Comparison of ENCODE assay signal across 15 cellular contexts in genomic region chr19:29660835-29661234, GRCh38. TPM values are rescaled to one million over a fixed set of nuclear protein-coding genes. Genes with fewer than 3 reads are reported as not detected.
DNase-seq lines count a peak whose midpoint lies in the region; ATAC-seq and TF ChIP-seq lines count a peak whose summit lies in the region.
"Had no signal": no experiment of that assay in that cellular context is flagged by ENCODE, and none has a peak within 500 bp of the region (broad histone marks: within the 10 kb centered on the region; RNA-seq: fewer than 3 reads in every experiment).

No MANE protein-coding gene starts in this region.

- DNase-seq in activated CD8-positive, alpha-beta memory T cell treated with anti-CD3 and anti-CD28 coated beads, Interleukin-2, amount 50 U/mL, for 4 hours, result peak; percentile 71
- DNase-seq in activated CD8-positive, alpha-beta memory T cell treated with anti-CD3 and anti-CD28 coated beads, Interleukin-2, amount 50 U/mL, for 48 hours, result no peak
- no peak for DNase-seq in activated T-helper 2 cell treated with anti-CD3 and anti-CD28 coated beads, Interferon-gamma antibody, Interleukin-2, Interleukin-4, amounts not matched to agents 10 μg/mL and 5 μg/mL and 100 μg/mL, durations not matched to agents 14 hours and 24 hours and 36 hours (ENCODE audit: low spot score)
- DNase-seq in SK-N-DZ (ENCODE audit: low spot score), result no peak
- DNase-seq: Caco-2, foreskin fibroblast, islet precursor cell, NCI-H446 treated with DMSO at 0.1 percent for 48 hours, psoas muscle had no signal

- peaks cover 5% of the 10 kb centered on the region for H3K4me1 ChIP-seq in thymus (ENCODE audit: control insufficient read depth, insufficient read depth, low read length)

- H3K36me3 Mint-ChIP-seq in activated T-helper 2 cell treated with anti-CD3 and anti-CD28 coated beads, Interferon-gamma antibody, Interleukin-2, Interleukin-4, amounts not matched to agents 10 μg/mL and 5 μg/mL and 100 μg/mL, durations not matched to agents 14 hours and 24 hours and 36 hours (ENCODE audit: low read depth), result no peaks in the 10 kb centered on the region
- H3K36me3 Mint-ChIP-seq in nephron (ENCODE audit: low read depth), result no peaks in the 10 kb centered on the region

- no peaks in the 10 kb centered on the region for H3K9me3 ChIP-seq in thymus (ENCODE audit: control insufficient read depth)
- H3K9me3 ChIP-seq: Caco-2, psoas muscle, upper lobe of left lung had no signal

- peaks cover 33% of the 10 kb centered on the region for H3K4me1 Mint-ChIP-seq in activated T-helper 2 cell treated with anti-CD3 and anti-CD28 coated beads, Interferon-gamma antibody, Interleukin-2, Interleukin-4, amounts not matched to agents 10 μg/mL and 5 μg/mL and 100 μg/mL, durations not matched to agents 14 hours and 24 hours and 36 hours (ENCODE audit: low read depth)
- H3K4me1 Mint-ChIP-seq in nephron, result peaks cover 29% of the 10 kb centered on the region

- H3K4me3 Mint-ChIP-seq in activated T-helper 2 cell treated with anti-CD3 and anti-CD28 coated beads, Interferon-gamma antibody, Interleukin-2, Interleukin-4, amounts not matched to agents 10 μg/mL and 5 μg/mL and 100 μg/mL, durations not matched to agents 14 hours and 24 hours and 36 hours (ENCODE audit: low read depth), result no peak overlapping the region
- H3K4me3 Mint-ChIP-seq in nephron, result peak overlapping the region in 1 of 3 experiments; percentile 12
- H3K4me3 Mint-ChIP-seq: T-helper 1 cell treated with Interleukin-12 subunit alpha and Interleukin-12 subunit beta and Interleukin-4 antibody, amounts not matched to agents 30 μg/mL and 1 μg/mL, for 36 hours had no signal

- no peak for TF ChIP-seq CTCF in nephron (IDR thresholded peaks at IDR 0.05; ENCODE audit: unreplicated experiment in 3 of 3)

- H3K36me3 ChIP-seq in thymus (ENCODE audit: control insufficient read depth, insufficient read depth), result no peaks in the 10 kb centered on the region
- H3K36me3 ChIP-seq: upper lobe of left lung had no signal

- intact Hi-C loops in activated T-helper 2 cell treated with anti-CD3 and anti-CD28 coated beads, Interferon-gamma antibody, Interleukin-2, Interleukin-4, amounts not matched to agents 10 μg/mL and 5 μg/mL and 100 μg/mL, durations not matched to agents 14 hours and 24 hours and 36 hours (cut with micrococcal nuclease), result loop anchor here (2.0 to 10.0 kb wide), 2 partner anchors 50 to 284 kb away; partner anchors contain the start of gene URI1

- H3K27ac Mint-ChIP-seq in activated T-helper 2 cell treated with anti-CD3 and anti-CD28 coated beads, Interferon-gamma antibody, Interleukin-2, Interleukin-4, amounts not matched to agents 10 μg/mL and 5 μg/mL and 100 μg/mL, durations not matched to agents 14 hours and 24 hours and 36 hours, result peak overlapping the region; percentile 64
- peak overlapping the region; percentile 27 to 57 (median 54) for H3K27ac Mint-ChIP-seq in nephron
- H3K27ac Mint-ChIP-seq: T-helper 1 cell treated with Interleukin-12 subunit alpha and Interleukin-12 subunit beta and Interleukin-4 antibody, amounts not matched to agents 30 μg/mL and 1 μg/mL, for 36 hours had no signal

- H3K9me3 Mint-ChIP-seq in activated T-helper 2 cell treated with anti-CD3 and anti-CD28 coated beads, Interferon-gamma antibody, Interleukin-2, Interleukin-4, amounts not matched to agents 10 μg/mL and 5 μg/mL and 100 μg/mL, durations not matched to agents 14 hours and 24 hours and 36 hours, result no peaks in the 10 kb centered on the region
- H3K9me3 Mint-ChIP-seq in nephron, result peaks cover 2% of the 10 kb centered on the region
- H3K9me3 Mint-ChIP-seq: T-helper 1 cell treated with Interleukin-12 subunit alpha and Interleukin-12 subunit beta and Interleukin-4 antibody, amounts not matched to agents 30 μg/mL and 1 μg/mL, for 36 hours had no signal

- no peaks in the 10 kb centered on the region for H3K27me3 Mint-ChIP-seq in activated T-helper 2 cell treated with anti-CD3 and anti-CD28 coated beads, Interferon-gamma antibody, Interleukin-2, Interleukin-4, amounts not matched to agents 10 μg/mL and 5 μg/mL and 100 μg/mL, durations not matched to agents 14 hours and 24 hours and 36 hours (ENCODE audit: low read depth)
- peaks cover 16% of the 10 kb centered on the region for H3K27me3 Mint-ChIP-seq in nephron (ENCODE audit: low read depth)

- 74% methylated on average over 10 of the region's 10 CpGs for WGBS in thymus

- H3K27me3 ChIP-seq in thymus (ENCODE audit: control insufficient read depth, insufficient read depth), result no peaks in the 10 kb centered on the region
- H3K27me3 ChIP-seq: upper lobe of left lung had no signal

- ATAC-seq in GM18505 (IDR thresholded peaks at IDR 0.05; ENCODE audit: unreplicated experiment), result no peak
- no peak for ATAC-seq in GM21576 (IDR thresholded peaks at IDR 0.05; ENCODE audit: unreplicated experiment)
- ATAC-seq: psoas muscle had no signal

- H3K27ac ChIP-seq in thymus (ENCODE audit: low read depth), result peak overlapping the region; percentile 46
- H3K27ac ChIP-seq: psoas muscle had no signal

- no peak for TF ChIP-seq POLR2A in GM18505 (IDR thresholded peaks at IDR 0.05; ENCODE audit: borderline replicate concordance, extremely low read depth, insufficient read depth, insufficient read length)

- no peak overlapping the region for H3K4me3 ChIP-seq in thymus (ENCODE audit: low read length)
- H3K4me3 ChIP-seq: psoas muscle, upper lobe of left lung had no signal

RNA-seq across cellular contexts. Expression of gene PLEKHF1, which starts 4.4 kb away (rescaled TPM):
- 28.0 and 30.3 TPM in 2 replicates for total RNA-seq in activated T-helper 2 cell treated with anti-CD3 and anti-CD28 coated beads, Interferon-gamma antibody, Interleukin-2, Interleukin-4, amounts not matched to agents 10 μg/mL and 5 μg/mL and 100 μg/mL, durations not matched to agents 14 hours and 24 hours and 36 hours
- 35.4 TPM for polyA plus RNA-seq in thymus
- 3.3 and 4.2 TPM in 2 replicates for polyA plus RNA-seq in SK-N-DZ (2014; cell fraction: cytosol; rRNA removed)
- 2.6 and 3.7 TPM in 2 replicates for polyA plus RNA-seq in SK-N-DZ (2014; cell fraction: nucleus; rRNA removed)

RNA-seq across cellular contexts. Expression of gene C19orf12, which starts 54.2 kb away (rescaled TPM):
- 41.9 and 42.2 TPM in 2 replicates for total RNA-seq in activated T-helper 2 cell treated with anti-CD3 and anti-CD28 coated beads, Interferon-gamma antibody, Interleukin-2, Interleukin-4, amounts not matched to agents 10 μg/mL and 5 μg/mL and 100 μg/mL, durations not matched to agents 14 hours and 24 hours and 36 hours
- polyA plus RNA-seq in thymus, result 27.5 TPM
- polyA plus RNA-seq in SK-N-DZ (2014; cell fraction: cytosol; rRNA removed), result 41.4 and 47.5 TPM in 2 replicates
- 30.3 and 31.3 TPM in 2 replicates for polyA plus RNA-seq in SK-N-DZ (2014; cell fraction: nucleus; rRNA removed)

RNA-seq across cellular contexts. Expression of gene POP4, which starts 54.8 kb away (rescaled TPM):
- total RNA-seq in activated T-helper 2 cell treated with anti-CD3 and anti-CD28 coated beads, Interferon-gamma antibody, Interleukin-2, Interleukin-4, amounts not matched to agents 10 μg/mL and 5 μg/mL and 100 μg/mL, durations not matched to agents 14 hours and 24 hours and 36 hours, result 104 and 105 TPM in 2 replicates
- polyA plus RNA-seq in thymus, result 76.3 TPM
- polyA plus RNA-seq in SK-N-DZ (2014; cell fraction: cytosol; rRNA removed), result 48.4 and 60.7 TPM in 2 replicates
- polyA plus RNA-seq in SK-N-DZ (2014; cell fraction: nucleus; rRNA removed), result 44.6 and 56.1 TPM in 2 replicates
